20 cellular contexts compared by ENCODE assay signal in genomic region chr3:119550090-119550910, GRCh38. TPM values are rescaled to one million over a fixed set of nuclear protein-coding genes. Genes with fewer than 3 reads are reported as not detected.
A peak's percentile ranks its signal among the peaks of the same experiment; 100 is the strongest.
DNase-seq lines count a peak whose midpoint lies in the region; ATAC-seq and TF ChIP-seq lines count a peak whose summit lies in the region.
"Had no signal": no experiment of that assay in that cellular context is flagged by ENCODE, and none has a peak within 500 bp of the region (broad histone marks: within the 10 kb centered on the region; RNA-seq: fewer than 3 reads in every experiment).

No MANE protein-coding gene starts in this region.

- no peaks in the 10 kb centered on the region for H3K9me3 Mint-ChIP-seq in stimulated activated memory B cell treated with anti-CD40 and anti-IgM and Interleukin-4, amounts not matched to agents 10 μg/mL and 1 μg/mL and 100 μg/mL, for 72 hours
- H3K9me3 Mint-ChIP-seq: activated naive CD4-positive, alpha-beta T cell treated with anti-CD3 and anti-CD28 coated beads, Interleukin-2, amount 50 U/mL, for 24 hours had no signal

- no peak for DNase-seq in left ventricle myocardium inferior
- no peak for DNase-seq in left cardiac atrium
- DNase-seq in GOT3 (lab: John Stamatoyannopoulos, UW) = no peak
- no peak for DNase-seq in NCI-H2227 treated with DMSO at 0.1 percent for 48 hours (lab: John Stamatoyannopoulos, UW)
- no peak for DNase-seq in NCI-H510A treated with DMSO at 0.1 percent for 48 hours (lab: John Stamatoyannopoulos, UW)
- DNase-seq: activated CD8-positive, alpha-beta memory T cell treated with anti-CD3 and anti-CD28 coated beads, Interleukin-2, amount 10 ng/mL, durations not matched to agents 7 days and 5 days; glutamatergic neuron; kidney; NK-92 treated with Interleukin-12 subunit alpha and Interleukin-12 subunit beta, amount 100 ng/mL, for 24 hours; stimulated activated CD4-positive, alpha-beta T cell treated with anti-CD3 and anti-CD28 coated beads, Interleukin-15, amount 100 ng/mL, for 24 hours had no signal

- ATAC-seq in left cardiac atrium (no peak), GM21360 (IDR thresholded peaks at IDR 0.05; ENCODE audit: unreplicated experiment) (peak; percentile 27), HG02973 (IDR thresholded peaks at IDR 0.05; ENCODE audit: unreplicated experiment) (peak; percentile 34)
- ATAC-seq in stimulated activated memory B cell treated with anti-CD40 and anti-IgM and Interleukin-4, amounts not matched to agents 10 μg/mL and 1 μg/mL and 100 μg/mL, for 72 hours = no peak
- ATAC-seq: activated CD8-positive, alpha-beta memory T cell treated with anti-CD3 and anti-CD28 coated beads, Interleukin-2, amount 10 ng/mL, durations not matched to agents 7 days and 5 days had no signal

- peak overlapping the region; percentile 64 for H3K4me3 Mint-ChIP-seq in stimulated activated memory B cell treated with anti-CD40 and anti-IgM and Interleukin-4, amounts not matched to agents 10 μg/mL and 1 μg/mL and 100 μg/mL, for 72 hours
- H3K4me3 Mint-ChIP-seq: activated CD8-positive, alpha-beta memory T cell treated with anti-CD3 and anti-CD28 coated beads, Interleukin-2, amount 10 ng/mL, durations not matched to agents 7 days and 5 days; activated naive CD4-positive, alpha-beta T cell treated with anti-CD3 and anti-CD28 coated beads, Interleukin-2, amount 50 U/mL, for 24 hours had no signal

- no peaks in the 10 kb centered on the region for H3K27me3 Mint-ChIP-seq in stimulated activated memory B cell treated with anti-CD40 and anti-IgM and Interleukin-4, amounts not matched to agents 10 μg/mL and 1 μg/mL and 100 μg/mL, for 72 hours
- H3K27me3 Mint-ChIP-seq: activated CD8-positive, alpha-beta memory T cell treated with anti-CD3 and anti-CD28 coated beads, Interleukin-2, amount 10 ng/mL, durations not matched to agents 7 days and 5 days; activated naive CD4-positive, alpha-beta T cell treated with anti-CD3 and anti-CD28 coated beads, Interleukin-2, amount 50 U/mL, for 24 hours; progenitor cell of endocrine pancreas had no signal

- H3K4me1 Mint-ChIP-seq in stimulated activated memory B cell treated with anti-CD40 and anti-IgM and Interleukin-4, amounts not matched to agents 10 μg/mL and 1 μg/mL and 100 μg/mL, for 72 hours = peaks cover 94% of the 10 kb centered on the region
- H3K4me1 Mint-ChIP-seq: activated naive CD4-positive, alpha-beta T cell treated with anti-CD3 and anti-CD28 coated beads, Interleukin-2, amount 50 U/mL, for 24 hours had no signal

- H3K36me3 ChIP-seq in left ventricle myocardium inferior = no peaks in the 10 kb centered on the region
- H3K36me3 ChIP-seq: cardiac muscle cell, tibial nerve had no signal

- H3K27ac ChIP-seq in left ventricle myocardium inferior (replicated peaks) = no peak overlapping the region
- H3K27ac ChIP-seq: cardiac muscle cell, KMS-11, SK-N-MC, tibial nerve had no signal

- no peaks in the 10 kb centered on the region for H3K27me3 ChIP-seq in left ventricle myocardium inferior (ENCODE audit: low read depth)
- H3K27me3 ChIP-seq: cardiac muscle cell, tibial nerve had no signal

- peaks cover 92% of the 10 kb centered on the region for H3K36me3 Mint-ChIP-seq in stimulated activated memory B cell treated with anti-CD40 and anti-IgM and Interleukin-4, amounts not matched to agents 10 μg/mL and 1 μg/mL and 100 μg/mL, for 72 hours
- H3K36me3 Mint-ChIP-seq: activated naive CD4-positive, alpha-beta T cell treated with anti-CD3 and anti-CD28 coated beads, Interleukin-2, amount 50 U/mL, for 24 hours had no signal

- no peaks in the 10 kb centered on the region for H3K9me3 ChIP-seq in left ventricle myocardium inferior (replicated peaks)
- H3K9me3 ChIP-seq: tibial nerve had no signal

- intact Hi-C loops in left ventricle myocardium inferior (cut with micrococcal nuclease) (no loop called here), left cardiac atrium (cut with DNase I) (no loop called here)

- peak overlapping the region; percentile 100 for H3K27ac Mint-ChIP-seq in stimulated activated memory B cell treated with anti-CD40 and anti-IgM and Interleukin-4, amounts not matched to agents 10 μg/mL and 1 μg/mL and 100 μg/mL, for 72 hours
- H3K27ac Mint-ChIP-seq: activated CD8-positive, alpha-beta memory T cell treated with anti-CD3 and anti-CD28 coated beads, Interleukin-2, amount 10 ng/mL, durations not matched to agents 7 days and 5 days; activated naive CD4-positive, alpha-beta T cell treated with anti-CD3 and anti-CD28 coated beads, Interleukin-2, amount 50 U/mL, for 24 hours; progenitor cell of endocrine pancreas had no signal

- H3K4me3 ChIP-seq in left ventricle myocardium inferior = no peak overlapping the region
- H3K4me3 ChIP-seq: cardiac muscle cell, SK-N-MC, tibial nerve had no signal

- no peaks in the 10 kb centered on the region for H3K4me1 ChIP-seq in left ventricle myocardium inferior
- H3K4me1 ChIP-seq: tibial nerve had no signal

- peak; percentile 44 for TF ChIP-seq CTCF in left ventricle myocardium inferior (IDR thresholded peaks at IDR 0.05; ENCODE audit: borderline replicate concordance)

RNA-seq across cellular contexts. Expression of gene CD80, which starts 9.1 kb away (rescaled TPM):
- total RNA-seq in left ventricle myocardium inferior = not detected
- total RNA-seq in left cardiac atrium = under 1 TPM; 0.10 to 0.21 TPM
- total RNA-seq: A673, tibial nerve had no signal

RNA-seq across cellular contexts. Expression of gene ADPRH, which starts 29.0 kb away (rescaled TPM):
- total RNA-seq in left ventricle myocardium inferior = 9.8 TPM
- total RNA-seq in left cardiac atrium = 10 to 100 TPM in 1 of 2 donors, 1 to 10 TPM in 1; 9.4 to 10.8 TPM

RNA-seq across cellular contexts. Expression of gene PLA1A, which starts 47.4 kb away (rescaled TPM):
- total RNA-seq in left ventricle myocardium inferior (2.8 TPM), left cardiac atrium (1 to 10 TPM; 1.5 to 8.7 TPM)
- total RNA-seq: A673, cardiac muscle cell, progenitor cell of endocrine pancreas had no signal

RNA-seq across cellular contexts. Expression of gene TIMMDC1, which starts 52.0 kb away (rescaled TPM):
- total RNA-seq in left ventricle myocardium inferior (302 TPM), left cardiac atrium (100 to 1,000 TPM; 190 to 200 TPM)

Comparison
In these comparisons a context has a peak if more than half of its experiments do, and no peak if none do; other contexts are left out.
1. ATAC-seq: peak in GM21360 (single experiment) and HG02973 (single experiment); none in left cardiac atrium (0 of 2) and stimulated activated memory B cell treated with anti-CD40 and anti-IgM and Interleukin-4, amounts not matched to agents 10 μg/mL and 1 μg/mL and 100 μg/mL, for 72 hours (single experiment).